ENCODE assay signal across 8 cellular contexts in the genomic region with DNA sequence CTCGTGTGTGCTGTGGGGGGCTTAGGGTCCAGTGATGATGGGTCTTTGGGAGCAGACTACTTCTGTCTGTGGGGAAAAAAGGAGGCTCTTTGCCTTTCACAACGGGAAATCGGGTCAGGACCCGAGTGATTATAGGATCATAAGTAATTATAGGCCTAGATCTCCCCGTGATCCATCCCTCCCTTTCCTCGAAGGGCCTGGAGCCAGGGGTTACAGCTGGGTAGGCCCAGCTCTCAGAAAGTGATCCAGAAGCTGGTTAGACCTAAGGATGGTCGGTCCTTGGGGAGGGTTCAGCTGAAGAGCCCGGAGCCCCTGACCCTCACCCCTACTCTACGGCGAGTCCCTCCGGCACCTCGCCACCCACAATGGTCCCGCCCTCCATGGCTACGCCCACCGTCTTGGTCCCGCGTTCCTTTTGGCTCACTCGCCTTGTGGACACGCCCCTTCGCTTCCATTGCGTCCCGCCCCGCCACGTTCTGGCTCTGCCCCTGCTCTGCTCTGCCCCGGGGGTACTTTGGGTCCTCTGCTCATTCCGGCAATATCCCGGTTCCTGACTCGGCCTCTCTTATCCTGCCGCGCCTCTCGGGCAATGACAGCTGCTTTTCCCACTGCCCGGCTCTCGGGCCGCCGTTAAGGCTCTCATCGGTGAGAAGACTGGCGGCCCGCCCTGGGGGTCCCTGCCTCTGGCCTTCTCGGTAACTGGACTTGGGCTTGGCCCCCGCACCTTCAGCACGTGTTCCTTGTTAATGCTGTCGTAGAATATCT. TPM values are rescaled to one million over a fixed set of nuclear protein-coding genes. Genes with fewer than 3 reads are reported as not detected.
DNase-seq lines count a peak whose midpoint lies in the region; ATAC-seq, FAIRE-seq and TF ChIP-seq lines count a peak whose summit lies in the region.

No MANE protein-coding gene starts in this region.

- no peak overlapping the region for H3K27ac Mint-ChIP-seq in activated CD4-positive, alpha-beta memory T cell treated with anti-CD3 and anti-CD28 coated beads for 36 hours

- CTCF ChIA-PET in HEK293 (lab: Yijun Ruan, JAX): interaction anchor here (0.6 to 3.8 kb wide), 4 partner anchors 11 to 809 kb away, joined by 3 to 28 read pairs (median 10); no protein-coding TSS in a partner anchor
- CTCF ChIA-PET in activated CD4-positive, alpha-beta memory T cell treated with anti-CD3 and anti-CD28 coated beads for 36 hours (lab: Charles Lee): interaction anchor here (0.8 to 4.7 kb wide), 32 partner anchors 8 to 477 kb away, joined by 3 to 42 read pairs (median 6); a partner anchor contains a TSS

- intact Hi-C loops in activated CD4-positive, alpha-beta memory T cell treated with anti-CD3 and anti-CD28 coated beads for 36 hours (cut with micrococcal nuclease): loop anchor here (1.0 to 5.0 kb wide), 4 partner anchors 14 to 194 kb away; a partner anchor contains a TSS

- DNase-seq in GDM1 (lab: John Stamatoyannopoulos, UW) (peak; percentile 52), NCI-H2107 treated with DMSO at 0.1 percent for 48 hours (lab: John Stamatoyannopoulos, UW; ENCODE audit: unreplicated experiment) (peak; percentile 42), ecto neural progenitor cell (ENCODE audit: low spot score) (peak; percentile 94), lung (ENCODE audit: low spot score) (peak; percentile 76), RCC 7860 (ENCODE audit: low spot score) (no peak)
- DNase-seq in activated CD4-positive, alpha-beta memory T cell treated with anti-CD3 and anti-CD28 coated beads for 36 hours: peak; percentile 88
- DNase-seq in stimulated activated CD4-positive, alpha-beta T cell treated with anti-CD3 and anti-CD28 coated beads, TNF-alpha, amount 100 ng/mL, for 1 hour (ENCODE audit: low read depth in 3 of 3, low spot score in 1 of 3): peak; percentile 50 to 69 (median 61)

- peaks cover 6% of the 10 kb centered on the region for H3K4me1 Mint-ChIP-seq in activated CD4-positive, alpha-beta memory T cell treated with anti-CD3 and anti-CD28 coated beads for 36 hours (ENCODE audit: low read depth)

- no peaks in the 10 kb centered on the region for H3K9me3 Mint-ChIP-seq in activated CD4-positive, alpha-beta memory T cell treated with anti-CD3 and anti-CD28 coated beads for 36 hours

- peak; percentile 89 for ATAC-seq in lung (ENCODE audit: insufficient read depth, low FRiP score)

- H3K27ac ChIP-seq in HEK293 (ENCODE audit: extremely low read depth, low read depth, low read length): no peak overlapping the region
- H3K27ac ChIP-seq in lung (ENCODE audit: low read depth in 1 of 2, low read length in 1 of 2): peak overlapping the region in 1 of 2 donors; percentile 37

- no peak for TF ChIP-seq CTCF in HEK293 (tag by site-specific recombination; IDR thresholded peaks at IDR 0.05)
- no peak for TF ChIP-seq CTCF in lung (IDR thresholded peaks at IDR 0.05; ENCODE audit: control extremely low read depth, extremely low read depth)

- peak overlapping the region; percentile 81 for H3K4me3 Mint-ChIP-seq in activated CD4-positive, alpha-beta memory T cell treated with anti-CD3 and anti-CD28 coated beads for 36 hours

- FAIRE-seq in RCC 7860 (lab: Jason Lieb, UNC): no peak

- H3K27me3 ChIP-seq in lung (ENCODE audit: control insufficient read depth, insufficient read depth): no peaks in the 10 kb centered on the region

- H3K36me3 Mint-ChIP-seq in activated CD4-positive, alpha-beta memory T cell treated with anti-CD3 and anti-CD28 coated beads for 36 hours: no peaks in the 10 kb centered on the region

- H3K9me3 ChIP-seq in HEK293 (ENCODE audit: control insufficient read depth, insufficient read depth, low read depth, low read length) (no peaks in the 10 kb centered on the region), lung (ENCODE audit: control insufficient read depth in 2 of 2, insufficient read depth in 1 of 2, low read length in 1 of 2) (no peaks in the 10 kb centered on the region)

- H3K27me3 Mint-ChIP-seq in activated CD4-positive, alpha-beta memory T cell treated with anti-CD3 and anti-CD28 coated beads for 36 hours: no peaks in the 10 kb centered on the region

- H3K4me1 ChIP-seq in HEK293 (ENCODE audit: control insufficient read depth, insufficient read depth, low read length) (no peaks in the 10 kb centered on the region), lung (ENCODE audit: control insufficient read depth in 2 of 2, insufficient read depth in 2 of 2, low read length in 2 of 2) (peaks cover 0 to 10% of the 10 kb centered on the region in 2 donors)

- H3K4me3 ChIP-seq in HEK293 (ENCODE audit: low read depth, low read length) (peak overlapping the region; percentile 15; the same call in 1 of the 2 replicates), lung (peak overlapping the region; percentile 44)

- WGBS in lung, 2 donors: 6 to 7% methylated on average over 40 to 42 of the region's 42 CpGs

- POLR2A ChIA-PET in HEK293 (lab: Yijun Ruan, JAX): no interaction called here
- POLR2A ChIA-PET in activated CD4-positive, alpha-beta memory T cell treated with anti-CD3 and anti-CD28 coated beads for 36 hours (lab: Charles Lee): interaction anchor here (0.5 to 1.2 kb wide), 2 partner anchors 65 to 194 kb away, joined by 3 to 5 read pairs; a partner anchor contains a TSS

- H3K36me3 ChIP-seq in HEK293 (ENCODE audit: control insufficient read depth in 2 of 2, insufficient read depth in 1 of 2, low read length in 2 of 2): no peaks in the 10 kb centered on the region
- H3K36me3 ChIP-seq in lung (ENCODE audit: control insufficient read depth in 2 of 2, insufficient read depth in 2 of 2, low read length in 2 of 2): no peaks in the 10 kb centered on the region

TF ChIP-seq in HEK293, 187 proteins besides CTCF, POLR2A, EP300 and RAD21 (continues in another document):
- TF ChIP-seq ZNF623 (tag by site-specific recombination; IDR thresholded peaks at IDR 0.05) (no peak), GLIS1 (tag by site-specific recombination; IDR thresholded peaks at IDR 0.05) (0 out of 2 replicates have a peak, but pooled peaks have one; percentile 25), ZNF335 (tag by site-specific recombination; conservative IDR thresholded peaks at IDR 0.05) (peak; percentile 55; the same call in 1 of the 2 replicates), ZBTB20 (tag by site-specific recombination; IDR thresholded peaks at IDR 0.05) (peak; percentile 78), ZNF521 (tag by site-specific recombination; IDR thresholded peaks at IDR 0.05) (no peak), KLF9 (tag by site-specific recombination; IDR thresholded peaks at IDR 0.05; ENCODE audit: low read depth) (peak; percentile 74), SP2 (tag by site-specific recombination; IDR thresholded peaks at IDR 0.05) (peak; percentile 86), ZXDB (tag by site-specific recombination; IDR thresholded peaks at IDR 0.05) (peak; percentile 71), SP7 (tag by site-specific recombination; IDR thresholded peaks at IDR 0.05) (peak; percentile 57)
- TF ChIP-seq, protein P1, sequence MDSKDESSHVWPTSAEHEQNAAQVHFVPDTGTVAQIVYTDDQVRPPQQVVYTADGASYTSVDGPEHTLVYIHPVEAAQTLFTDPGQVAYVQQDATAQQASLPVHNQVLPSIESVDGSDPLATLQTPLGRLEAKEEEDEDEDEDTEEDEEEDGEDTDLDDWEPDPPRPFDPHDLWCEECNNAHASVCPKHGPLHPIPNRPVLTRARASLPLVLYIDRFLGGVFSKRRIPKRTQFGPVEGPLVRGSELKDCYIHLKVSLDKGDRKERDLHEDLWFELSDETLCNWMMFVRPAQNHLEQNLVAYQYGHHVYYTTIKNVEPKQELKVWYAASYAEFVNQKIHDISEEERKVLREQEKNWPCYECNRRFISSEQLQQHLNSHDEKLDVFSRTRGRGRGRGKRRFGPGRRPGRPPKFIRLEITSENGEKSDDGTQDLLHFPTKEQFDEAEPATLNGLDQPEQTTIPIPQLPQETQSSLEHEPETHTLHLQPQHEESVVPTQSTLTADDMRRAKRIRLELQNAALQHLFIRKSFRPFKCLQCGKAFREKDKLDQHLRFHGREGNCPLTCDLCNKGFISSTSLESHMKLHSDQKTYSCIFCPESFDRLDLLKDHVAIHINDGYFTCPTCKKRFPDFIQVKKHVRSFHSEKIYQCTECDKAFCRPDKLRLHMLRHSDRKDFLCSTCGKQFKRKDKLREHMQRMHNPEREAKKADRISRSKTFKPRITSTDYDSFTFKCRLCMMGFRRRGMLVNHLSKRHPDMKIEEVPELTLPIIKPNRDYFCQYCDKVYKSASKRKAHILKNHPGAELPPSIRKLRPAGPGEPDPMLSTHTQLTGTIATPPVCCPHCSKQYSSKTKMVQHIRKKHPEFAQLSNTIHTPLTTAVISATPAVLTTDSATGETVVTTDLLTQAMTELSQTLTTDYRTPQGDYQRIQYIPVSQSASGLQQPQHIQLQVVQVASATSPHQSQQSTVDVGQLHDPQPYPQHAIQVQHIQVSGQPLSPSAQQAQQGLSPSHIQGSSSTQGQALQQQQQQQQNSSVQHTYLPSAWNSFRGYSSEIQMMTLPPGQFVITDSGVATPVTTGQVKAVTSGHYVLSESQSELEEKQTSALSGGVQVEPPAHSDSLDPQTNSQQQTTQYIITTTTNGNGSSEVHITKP (tag by site-specific recombination; IDR thresholded peaks at IDR 0.05): peak; percentile 76
- TF ChIP-seq, protein P2, sequence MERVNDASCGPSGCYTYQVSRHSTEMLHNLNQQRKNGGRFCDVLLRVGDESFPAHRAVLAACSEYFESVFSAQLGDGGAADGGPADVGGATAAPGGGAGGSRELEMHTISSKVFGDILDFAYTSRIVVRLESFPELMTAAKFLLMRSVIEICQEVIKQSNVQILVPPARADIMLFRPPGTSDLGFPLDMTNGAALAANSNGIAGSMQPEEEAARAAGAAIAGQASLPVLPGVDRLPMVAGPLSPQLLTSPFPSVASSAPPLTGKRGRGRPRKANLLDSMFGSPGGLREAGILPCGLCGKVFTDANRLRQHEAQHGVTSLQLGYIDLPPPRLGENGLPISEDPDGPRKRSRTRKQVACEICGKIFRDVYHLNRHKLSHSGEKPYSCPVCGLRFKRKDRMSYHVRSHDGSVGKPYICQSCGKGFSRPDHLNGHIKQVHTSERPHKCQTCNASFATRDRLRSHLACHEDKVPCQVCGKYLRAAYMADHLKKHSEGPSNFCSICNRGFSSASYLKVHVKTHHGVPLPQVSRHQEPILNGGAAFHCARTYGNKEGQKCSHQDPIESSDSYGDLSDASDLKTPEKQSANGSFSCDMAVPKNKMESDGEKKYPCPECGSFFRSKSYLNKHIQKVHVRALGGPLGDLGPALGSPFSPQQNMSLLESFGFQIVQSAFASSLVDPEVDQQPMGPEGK (tag by site-specific recombination; IDR thresholded peaks at IDR 0.05): peak; percentile 50; the same call in 1 of the 2 replicates

RNA-seq across cellular contexts. Expression of a gene that starts 5.0 kb away (rescaled TPM):
- under 1 TPM; 0.85 to 1.00 TPM for total RNA-seq in activated CD4-positive, alpha-beta memory T cell treated with anti-CD3 and anti-CD28 coated beads for 36 hours
- total RNA-seq in lung: 1 to 10 TPM in 1 of 2 donors, under 1 TPM in 1; 0.77 to 2.0 TPM
- under 1 TPM; 0.33 to 0.34 TPM for polyA plus RNA-seq in lung

RNA-seq across cellular contexts. Expression of a gene that starts 22.4 kb away (rescaled TPM):
- under 1 TPM; 0.50 to 0.65 TPM for total RNA-seq in activated CD4-positive, alpha-beta memory T cell treated with anti-CD3 and anti-CD28 coated beads for 36 hours
- 1 to 10 TPM; 3.2 to 8.9 TPM for total RNA-seq in lung
- 1 to 10 TPM; 1.9 to 2.6 TPM for polyA plus RNA-seq in lung
